ENCODE assay signal across 31 cellular contexts in the genomic region with DNA sequence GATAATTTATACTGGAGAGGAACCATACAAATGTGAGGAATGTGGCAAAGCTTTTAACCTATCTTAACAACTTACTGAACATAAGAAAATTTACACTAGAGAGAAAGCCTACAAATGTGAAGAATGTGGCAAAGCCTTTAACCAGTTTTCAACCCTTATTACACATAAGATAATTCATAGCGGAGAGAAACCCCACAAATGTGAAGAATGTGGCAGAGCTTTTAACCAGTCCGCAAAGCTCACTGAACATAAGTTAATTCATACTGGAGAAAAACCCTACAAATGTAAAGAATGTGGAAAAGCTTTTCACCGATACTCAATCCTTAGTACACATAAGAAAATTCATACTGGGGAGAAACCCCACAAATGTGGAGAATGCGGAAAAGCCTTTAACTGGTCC.
"Had no signal": no experiment of that assay in that cellular context is flagged by ENCODE, and none has a peak within 500 bp of the region (broad histone marks: within the 10 kb centered on the region; RNA-seq: fewer than 3 reads in every experiment).

No MANE protein-coding gene starts in this region.

- H3K9me3 ChIP-seq: ascending aorta, MG63 had no signal

- H3K27ac ChIP-seq: ascending aorta, SJCRH30, SK-N-MC, WERI-Rb-1 had no signal

- H3K27me3 ChIP-seq: ascending aorta, MG63, SJCRH30 had no signal

- H3K4me3 ChIP-seq: ascending aorta, MG63, SJCRH30, SK-N-MC had no signal

- ATAC-seq: activated CD8-positive, alpha-beta memory T cell treated with anti-CD3 and anti-CD28 coated beads, Interleukin-2, amount 10 ng/mL, durations not matched to agents 7 days and 5 days; Panc1 had no signal

- H3K4me1 ChIP-seq: ascending aorta, SJCRH30 had no signal

- DNase-seq: activated CD4-positive, alpha-beta memory T cell treated with anti-CD3 and anti-CD28 coated beads, Interleukin-2, amount 10 ng/mL, durations not matched to agents 7 days and 5 days; activated CD4-positive, alpha-beta T cell treated with anti-CD3 and anti-CD28 coated beads for 1 hour; activated CD4-positive, alpha-beta T cell treated with anti-CD3 and anti-CD28 coated beads for 48 hours; activated CD4-positive, CD25-positive, alpha-beta regulatory T cell; activated CD8-positive, alpha-beta memory T cell treated with anti-CD3 and anti-CD28 coated beads for 24 hours; activated CD8-positive, alpha-beta memory T cell treated with anti-CD3 and anti-CD28 coated beads, Interleukin-2, amount 10 ng/mL, durations not matched to agents 7 days and 5 days; activated CD8-positive, alpha-beta memory T cell treated with anti-CD3 and anti-CD28 coated beads, Interleukin-2, amount 50 U/mL, for 48 hours; activated effector memory CD4-positive, alpha-beta T cell treated with Interleukin-2 at 50 U/mL for 16 hours; activated naive CD4-positive, alpha-beta T cell treated with anti-CD3 and anti-CD28 coated beads, Interleukin-2, amount 50 U/mL, for 16 hours; activated naive CD8-positive, alpha-beta T cell treated with anti-CD3 and anti-CD28 coated beads for 36 hours; activated T-cell treated with anti-CD3 and anti-CD28 coated beads, Interleukin-2, amount 50 U/mL, for 48 hours; amygdala; caudate nucleus; Kasumi-1; KG1; MG63; NCI-H1092; NCI-H1436 treated with DMSO at 0.1 percent for 48 hours; NCI-H1694 treated with DMSO at 0.1 percent for 48 hours; NCI-H2029; NCI-H345; NCI-H524 treated with DMSO at 0.1 percent for 48 hours; NK-92 treated with Interleukin-12 subunit alpha and Interleukin-12 subunit beta, amount 100 ng/mL, for 24 hours; OCI-M1; SHP77; SJCRH30; T1000; WERI-Rb-1 had no signal
